Comparison of ENCODE assay signal across 19 cellular contexts in genomic region chr5:39555788-39556187, GRCh38.
"Had no signal": no experiment of that assay in that cellular context is flagged by ENCODE, and none has a peak within 500 bp of the region (broad histone marks: within the 10 kb centered on the region; RNA-seq: fewer than 3 reads in every experiment).

No MANE protein-coding gene starts in this region.

- H3K36me3 ChIP-seq: heart right ventricle, pancreas, tibial artery, vagina had no signal

- H3K27me3 ChIP-seq: heart right ventricle, pancreas, tibial artery, vagina had no signal

- H3K4me3 Mint-ChIP-seq: activated naive CD8-positive, alpha-beta T cell treated with anti-CD3 and anti-CD28 coated beads, Interleukin-2, amount 50 U/mL, for 24 hours; naive thymus-derived CD4-positive, alpha-beta T cell had no signal

- H3K9me3 ChIP-seq: heart right ventricle, pancreas, tibial artery, vagina had no signal

- H3K4me1 Mint-ChIP-seq: activated naive CD8-positive, alpha-beta T cell treated with anti-CD3 and anti-CD28 coated beads, Interleukin-2, amount 50 U/mL, for 24 hours; naive thymus-derived CD4-positive, alpha-beta T cell had no signal

- ATAC-seq: activated naive CD8-positive, alpha-beta T cell treated with anti-CD3 and anti-CD28 coated beads, Interleukin-2, amount 50 U/mL, for 24 hours; naive thymus-derived CD4-positive, alpha-beta T cell had no signal

- H3K36me3 Mint-ChIP-seq: naive thymus-derived CD4-positive, alpha-beta T cell had no signal

- H3K27me3 Mint-ChIP-seq: activated naive CD8-positive, alpha-beta T cell treated with anti-CD3 and anti-CD28 coated beads, Interleukin-2, amount 50 U/mL, for 24 hours had no signal

- DNase-seq: activated CD4-positive, alpha-beta T cell treated with anti-CD3 and anti-CD28 coated beads for 1 hour; activated CD4-positive, alpha-beta T cell treated with anti-CD3 and anti-CD28 coated beads, Interleukin-2, amount 50 U/mL, for 4 hours; activated naive CD4-positive, alpha-beta T cell treated with Interleukin-2 at 50 U/mL for 16 hours; activated naive CD8-positive, alpha-beta T cell treated with anti-CD3 and anti-CD28 coated beads, Interleukin-2, amount 50 U/mL, for 24 hours; activated T-cell treated with anti-CD3 and anti-CD28 coated beads for 4 hours; cerebellar nuclear complex; dermis blood vessel endothelial cell; heart right ventricle; left cardiac atrium; naive thymus-derived CD4-positive, alpha-beta T cell; pancreas; small intestine; stimulated activated CD4-positive, alpha-beta T cell treated with anti-CD3 and anti-CD28 coated beads, Interleukin-4, amount 100 ng/mL, for 24 hours; stimulated activated naive CD4-positive, alpha-beta T cell; T1000; tibial artery had no signal

- H3K27ac ChIP-seq: heart right ventricle, pancreas, tibial artery, vagina, VCaP had no signal

- FAIRE-seq: frontal cortex, pancreas, small intestine had no signal

- H3K27ac Mint-ChIP-seq: activated naive CD8-positive, alpha-beta T cell treated with anti-CD3 and anti-CD28 coated beads, Interleukin-2, amount 50 U/mL, for 24 hours; naive thymus-derived CD4-positive, alpha-beta T cell had no signal

- H3K4me3 ChIP-seq: heart right ventricle, pancreas, tibial artery, vagina had no signal

- H3K9me3 Mint-ChIP-seq: activated naive CD8-positive, alpha-beta T cell treated with anti-CD3 and anti-CD28 coated beads, Interleukin-2, amount 50 U/mL, for 24 hours had no signal

- H3K4me1 ChIP-seq: heart right ventricle, pancreas, tibial artery, vagina had no signal
